In the genomic region with DNA sequence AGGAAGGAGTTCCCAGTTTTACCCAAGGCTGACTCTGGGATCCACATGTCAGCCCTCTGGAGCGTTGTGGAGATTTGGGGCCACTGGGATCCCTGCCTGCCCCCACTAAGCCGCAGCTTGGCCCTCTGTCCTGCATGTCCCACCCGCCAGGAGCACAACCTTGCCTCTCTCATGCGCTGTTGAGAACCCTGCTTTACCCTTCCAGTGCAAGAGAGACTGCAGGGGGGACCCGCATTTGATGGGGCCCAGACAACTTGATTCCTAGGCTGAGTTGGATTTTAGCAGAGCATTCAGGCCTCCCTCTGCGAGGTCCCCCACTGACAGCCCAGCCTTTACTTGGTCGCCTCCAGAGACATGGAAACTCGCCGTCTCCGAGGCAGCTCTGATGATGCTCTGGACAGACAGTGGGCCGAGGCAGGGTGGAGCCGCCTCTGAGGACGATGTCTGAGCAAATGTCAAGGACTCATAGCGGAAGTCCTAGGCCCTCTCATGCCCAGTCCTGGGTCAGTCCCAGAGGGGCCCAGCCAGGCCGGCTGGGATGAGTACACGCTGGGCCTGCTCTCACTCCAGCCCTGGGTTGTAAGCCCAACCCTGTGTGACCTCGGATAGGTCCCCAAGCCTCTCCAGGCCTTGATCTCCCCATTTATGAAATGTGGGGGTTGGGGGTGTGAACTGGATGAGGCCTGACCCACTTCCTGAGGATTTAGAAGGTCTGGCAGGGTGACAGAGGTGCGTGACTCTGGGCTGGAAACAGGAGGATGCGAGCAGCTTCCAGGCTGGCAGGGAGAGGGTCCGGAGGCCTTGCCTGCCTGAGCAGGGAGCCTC, we compare ENCODE assay signal across 17 cellular contexts. TPM values are rescaled to one million over a fixed set of nuclear protein-coding genes. Genes with fewer than 3 reads are reported as not detected.
DNase-seq lines count a peak whose midpoint lies in the region; ATAC-seq and TF ChIP-seq lines count a peak whose summit lies in the region.
"Had no signal": no experiment of that assay in that cellular context is flagged by ENCODE, and none has a peak within 500 bp of the region (broad histone marks: within the 10 kb centered on the region; RNA-seq: fewer than 3 reads in every experiment).

No MANE protein-coding gene starts in this region.

- H4K20me1 ChIP-seq in OCI-LY1 (ENCODE audit: insufficient read depth, low read length), result no peaks in the 10 kb centered on the region

- H3K9ac ChIP-seq in OCI-LY1 (ENCODE audit: low read length) (no peak overlapping the region), duodenal mucosa (ENCODE audit: low read depth in 1 of 2, low read length in 2 of 2) (peak overlapping the region in 1 of 2 donors; percentile 59)

- intact Hi-C loops in CD4-positive, alpha-beta T cell (cut with DNase I, micrococcal nuclease), result loop anchor here in 1 of 2 experiments (1.0 to 2.0 kb wide), 3 partner anchors 8 to 77 kb away; no protein-coding TSS in a partner anchor
- intact Hi-C loops in posterior vena cava (cut with DNase I), result no loop called here

- H3K9me3 ChIP-seq in CD4-positive, alpha-beta T cell (ENCODE audit: control insufficient read depth, low read length), result no peaks in the 10 kb centered on the region
- no peaks in the 10 kb centered on the region; the same call in 1 of the 2 replicates for H3K9me3 ChIP-seq in OCI-LY1 (ENCODE audit: low read length)
- peaks cover 0 to 5% of the 10 kb centered on the region in 2 donors for H3K9me3 ChIP-seq in duodenal mucosa (ENCODE audit: control insufficient read depth in 1 of 2, low read length in 2 of 2)
- H3K9me3 ChIP-seq: left lung, ovary had no signal

- no peak overlapping the region for H3K27ac Mint-ChIP-seq in CD4-positive, alpha-beta T cell

- no peak for TF ChIP-seq CTCF in CD4-positive, alpha-beta T cell (IDR thresholded peaks at IDR 0.05)
- TF ChIP-seq CTCF in OCI-LY1 (IDR thresholded peaks at IDR 0.05; ENCODE audit: low read length), result no peak

- no peaks in the 10 kb centered on the region for H3F3A ChIP-seq in OCI-LY1 (ENCODE audit: insufficient read depth, low read length)

- no peak overlapping the region for H2AFZ ChIP-seq in OCI-LY1 (ENCODE audit: low read length)

- no peaks in the 10 kb centered on the region for H3K9me3 Mint-ChIP-seq in CD4-positive, alpha-beta T cell

- DNase-seq in CD4-positive, alpha-beta T cell, result no peak
- DNase-seq in posterior vena cava (ENCODE audit: low spot score) (peak; percentile 46), NCI-H748 treated with DMSO at 0.1 percent for 48 hours (lab: John Stamatoyannopoulos, UW) (no peak), cerebellar cortex (ENCODE audit: low spot score) (no peak), kidney glomerular epithelial cell (lab: John Stamatoyannopoulos, UW) (no peak)
- DNase-seq: C1 segment of cervical spinal cord; head of caudate nucleus; KBM-7; NCI-H187; stimulated activated naive CD4-positive, alpha-beta T cell had no signal

- POLR2A ChIA-PET in CD4-positive, alpha-beta T cell (lab: Charles Lee), result interaction anchor here (0.7 to 2.6 kb wide), 26 partner anchors 10 to 140 kb away, joined by 3 to 48 read pairs (median 6); no protein-coding TSS in a partner anchor

- peaks cover 43% of the 10 kb centered on the region for H3K36me3 Mint-ChIP-seq in CD4-positive, alpha-beta T cell (ENCODE audit: low read depth)

- H3K27me3 ChIP-seq in CD4-positive, alpha-beta T cell (ENCODE audit: control insufficient read depth, insufficient read depth, low read length), result no peaks in the 10 kb centered on the region
- H3K27me3 ChIP-seq in OCI-LY1 (ENCODE audit: insufficient read depth, low read length) (0 out of 2 replicates have a peak, but pooled peaks cover 7% of the 10 kb centered on the region), duodenal mucosa (ENCODE audit: control insufficient read depth in 1 of 2, insufficient read depth in 2 of 2, low read length in 2 of 2) (no peaks in the 10 kb centered on the region)
- H3K27me3 ChIP-seq: left lung, ovary had no signal

- H3K4me1 ChIP-seq in OCI-LY1 (ENCODE audit: insufficient read depth, low read length, severe bottlenecking) (peaks cover 11% of the 10 kb centered on the region), duodenal mucosa (ENCODE audit: control insufficient read depth in 1 of 2, insufficient read depth in 2 of 2, low read length in 2 of 2) (no peaks in the 10 kb centered on the region)
- H3K4me1 ChIP-seq: left lung had no signal

- CTCF ChIA-PET in CD4-positive, alpha-beta T cell (lab: Charles Lee), result interaction anchor here (0.8 to 1.5 kb wide), 5 partner anchors 9 to 128 kb away, joined by 3 to 4 read pairs (median 3); no protein-coding TSS in a partner anchor

- no peaks in the 10 kb centered on the region for H3K27me3 Mint-ChIP-seq in CD4-positive, alpha-beta T cell

- H3K4me3 Mint-ChIP-seq in CD4-positive, alpha-beta T cell, result no peak overlapping the region

- H3K36me3 ChIP-seq in OCI-LY1 (ENCODE audit: insufficient read depth, low read length) (no peaks in the 10 kb centered on the region), duodenal mucosa (ENCODE audit: control insufficient read depth in 1 of 2, insufficient read depth in 2 of 2, low read length in 2 of 2) (no peaks in the 10 kb centered on the region)
- H3K36me3 ChIP-seq: left lung, ovary had no signal

- no peaks in the 10 kb centered on the region for H3K9me2 ChIP-seq in OCI-LY1 (ENCODE audit: low read depth, low read length)

- peak overlapping the region; percentile 16; the same call in 1 of the 2 replicates for H3K4me2 ChIP-seq in OCI-LY1 (ENCODE audit: low read length)

- ATAC-seq in CD4-positive, alpha-beta T cell (ENCODE audit: poor library complexity), result peak; percentile 22
- no peak for ATAC-seq in HG03460 (IDR thresholded peaks at IDR 0.05; ENCODE audit: unreplicated experiment)

- H3K79me2 ChIP-seq in OCI-LY1 (ENCODE audit: insufficient read depth, low read length), result no peaks in the 10 kb centered on the region

- H3K27ac ChIP-seq in CD4-positive, alpha-beta T cell (ENCODE audit: low read depth, low read length), result peak overlapping the region; percentile 96
- H3K27ac ChIP-seq in OCI-LY1 (ENCODE audit: low read depth, low read length, poor library complexity, severe bottlenecking) (no peak overlapping the region), duodenal mucosa (ENCODE audit: low read depth, low read length) (no peak overlapping the region)
- H3K27ac ChIP-seq: left lung, ovary had no signal

- H3K4me1 Mint-ChIP-seq in CD4-positive, alpha-beta T cell (ENCODE audit: low read depth), result peaks cover 44% of the 10 kb centered on the region

- H3K4me3 ChIP-seq in OCI-LY1 (ENCODE audit: low read depth, low read length, poor library complexity, severe bottlenecking) (no peak overlapping the region), duodenal mucosa (ENCODE audit: low read depth in 1 of 2, low read length in 2 of 2) (peak overlapping the region; percentile 34 to 52)
- H3K4me3 ChIP-seq: ovary had no signal

RNA-seq across cellular contexts. Expression of gene CD5, which starts 0.6 kb away (rescaled TPM):
- 100 to 1,000 TPM; 421 to 423 TPM for total RNA-seq in CD4-positive, alpha-beta T cell
- under 1 TPM; 0.52 to 0.60 TPM for total RNA-seq in posterior vena cava
- total RNA-seq: astrocyte, SK-MEL-5 had no signal

RNA-seq across cellular contexts. Expression of gene VPS37C, which starts 58.3 kb away (rescaled TPM):
- total RNA-seq in CD4-positive, alpha-beta T cell, result 1 to 10 TPM; 1.8 to 2.0 TPM
- total RNA-seq in posterior vena cava, result 10 to 100 TPM; 21.6 to 31.2 TPM

Comparison
In these comparisons a context has a peak if more than half of its experiments do, and no peak if none do; other contexts are left out.
1. RNA of gene CD5, which starts 0.6 kb away (total RNA-seq): 421 to 423 TPM in CD4-positive, alpha-beta T cell; 0.52 to 0.60 TPM in posterior vena cava; every median in the first group is over 100 times any median in the second.
2. RNA of gene VPS37C, which starts 58.3 kb away (total RNA-seq): 21.6 to 31.2 TPM in posterior vena cava; 1.8 to 2.0 TPM in CD4-positive, alpha-beta T cell; every median in the first group is over 4 times any median in the second.